In genomic region chr15:84982301-84982920, GRCh38 we compare ENCODE assay signal across 1 cellular context.
A peak's percentile ranks its signal among the peaks of the same experiment; 100 is the strongest.
TF ChIP-seq lines count a peak whose summit lies in the region.

No MANE protein-coding gene starts in this region.

TF ChIP-seq in K562, 482 proteins besides CTCF, POLR2A, EP300 and RAD21 (continued from another document and continues in another):
- TF ChIP-seq ARID3A (IDR thresholded peaks at IDR 0.05; ENCODE audit: borderline replicate concordance, low read depth, low read length) = no peak
- TF ChIP-seq SMAD2 (IDR thresholded peaks at IDR 0.05; ENCODE audit: low read depth, low read length) = no peak
- no peak for TF ChIP-seq ELF4 (CRISPR knock-in tag; IDR thresholded peaks at IDR 0.05)
- TF ChIP-seq KDM2B (CRISPR knock-in tag; IDR thresholded peaks at IDR 0.05) = 0 out of 2 replicates have a peak, but pooled peaks have one; percentile 11
- 0 out of 2 replicates have a peak, but pooled peaks have one; percentile 13 for TF ChIP-seq TEAD2 (tag; IDR thresholded peaks at IDR 0.05)
- no peak for TF ChIP-seq CHCHD3 (CRISPR knock-in tag; IDR thresholded peaks at IDR 0.05)
- no peak for TF ChIP-seq ZNF830 (CRISPR knock-in tag; IDR thresholded peaks at IDR 0.05)
- TF ChIP-seq TEAD1 (CRISPR knock-in tag; IDR thresholded peaks at IDR 0.05) = no peak
- TF ChIP-seq NFIC (IDR thresholded peaks at IDR 0.05) = peak; percentile 53
- no peak for TF ChIP-seq GABPB2 (CRISPR knock-in tag; conservative IDR thresholded peaks at IDR 0.05)
- no peak for TF ChIP-seq PTRF (tag; IDR thresholded peaks at IDR 0.05)
- TF ChIP-seq, protein P1, sequence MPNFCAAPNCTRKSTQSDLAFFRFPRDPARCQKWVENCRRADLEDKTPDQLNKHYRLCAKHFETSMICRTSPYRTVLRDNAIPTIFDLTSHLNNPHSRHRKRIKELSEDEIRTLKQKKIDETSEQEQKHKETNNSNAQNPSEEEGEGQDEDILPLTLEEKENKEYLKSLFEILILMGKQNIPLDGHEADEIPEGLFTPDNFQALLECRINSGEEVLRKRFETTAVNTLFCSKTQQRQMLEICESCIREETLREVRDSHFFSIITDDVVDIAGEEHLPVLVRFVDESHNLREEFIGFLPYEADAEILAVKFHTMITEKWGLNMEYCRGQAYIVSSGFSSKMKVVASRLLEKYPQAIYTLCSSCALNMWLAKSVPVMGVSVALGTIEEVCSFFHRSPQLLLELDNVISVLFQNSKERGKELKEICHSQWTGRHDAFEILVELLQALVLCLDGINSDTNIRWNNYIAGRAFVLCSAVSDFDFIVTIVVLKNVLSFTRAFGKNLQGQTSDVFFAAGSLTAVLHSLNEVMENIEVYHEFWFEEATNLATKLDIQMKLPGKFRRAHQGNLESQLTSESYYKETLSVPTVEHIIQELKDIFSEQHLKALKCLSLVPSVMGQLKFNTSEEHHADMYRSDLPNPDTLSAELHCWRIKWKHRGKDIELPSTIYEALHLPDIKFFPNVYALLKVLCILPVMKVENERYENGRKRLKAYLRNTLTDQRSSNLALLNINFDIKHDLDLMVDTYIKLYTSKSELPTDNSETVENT (CRISPR knock-in tag; IDR thresholded peaks at IDR 0.05) = no peak
- no peak for TF ChIP-seq ZNF133 (CRISPR knock-in tag; IDR thresholded peaks at IDR 0.05)
- TF ChIP-seq SAFB2 (IDR thresholded peaks at IDR 0.05; ENCODE audit: borderline replicate concordance, low read depth, low read length, severe bottlenecking) = no peak
- no peak for TF ChIP-seq ZBTB12 (CRISPR knock-in tag; IDR thresholded peaks at IDR 0.05)
- TF ChIP-seq ILK (tag; IDR thresholded peaks at IDR 0.05; ENCODE audit: borderline replicate concordance, low read depth) = no peak
- no peak for TF ChIP-seq FOXA1 (IDR thresholded peaks at IDR 0.05; ENCODE audit: borderline replicate concordance)
- TF ChIP-seq FOXK2 (conservative IDR thresholded peaks at IDR 0.05 in 1 of 2, IDR thresholded peaks at IDR 0.05 in 1 of 2; ENCODE audit: low read depth in 2 of 2) = no peak
- no peak for TF ChIP-seq SOX6 (IDR thresholded peaks at IDR 0.05)
- TF ChIP-seq PYGO2 (tag; IDR thresholded peaks at IDR 0.05) = no peak
- TF ChIP-seq ZNF444 (CRISPR knock-in tag; IDR thresholded peaks at IDR 0.05) = no peak
- no peak for TF ChIP-seq ELF2 (CRISPR knock-in tag; IDR thresholded peaks at IDR 0.05)
- TF ChIP-seq ZC3H11A (IDR thresholded peaks at IDR 0.05; ENCODE audit: low read depth, low read length) = no peak
- TF ChIP-seq NR2C2 (CRISPR knock-in tag; IDR thresholded peaks at IDR 0.05) = no peak
- TF ChIP-seq NR2C2 (tag; IDR thresholded peaks at IDR 0.05) = no peak
- TF ChIP-seq, protein P2, sequence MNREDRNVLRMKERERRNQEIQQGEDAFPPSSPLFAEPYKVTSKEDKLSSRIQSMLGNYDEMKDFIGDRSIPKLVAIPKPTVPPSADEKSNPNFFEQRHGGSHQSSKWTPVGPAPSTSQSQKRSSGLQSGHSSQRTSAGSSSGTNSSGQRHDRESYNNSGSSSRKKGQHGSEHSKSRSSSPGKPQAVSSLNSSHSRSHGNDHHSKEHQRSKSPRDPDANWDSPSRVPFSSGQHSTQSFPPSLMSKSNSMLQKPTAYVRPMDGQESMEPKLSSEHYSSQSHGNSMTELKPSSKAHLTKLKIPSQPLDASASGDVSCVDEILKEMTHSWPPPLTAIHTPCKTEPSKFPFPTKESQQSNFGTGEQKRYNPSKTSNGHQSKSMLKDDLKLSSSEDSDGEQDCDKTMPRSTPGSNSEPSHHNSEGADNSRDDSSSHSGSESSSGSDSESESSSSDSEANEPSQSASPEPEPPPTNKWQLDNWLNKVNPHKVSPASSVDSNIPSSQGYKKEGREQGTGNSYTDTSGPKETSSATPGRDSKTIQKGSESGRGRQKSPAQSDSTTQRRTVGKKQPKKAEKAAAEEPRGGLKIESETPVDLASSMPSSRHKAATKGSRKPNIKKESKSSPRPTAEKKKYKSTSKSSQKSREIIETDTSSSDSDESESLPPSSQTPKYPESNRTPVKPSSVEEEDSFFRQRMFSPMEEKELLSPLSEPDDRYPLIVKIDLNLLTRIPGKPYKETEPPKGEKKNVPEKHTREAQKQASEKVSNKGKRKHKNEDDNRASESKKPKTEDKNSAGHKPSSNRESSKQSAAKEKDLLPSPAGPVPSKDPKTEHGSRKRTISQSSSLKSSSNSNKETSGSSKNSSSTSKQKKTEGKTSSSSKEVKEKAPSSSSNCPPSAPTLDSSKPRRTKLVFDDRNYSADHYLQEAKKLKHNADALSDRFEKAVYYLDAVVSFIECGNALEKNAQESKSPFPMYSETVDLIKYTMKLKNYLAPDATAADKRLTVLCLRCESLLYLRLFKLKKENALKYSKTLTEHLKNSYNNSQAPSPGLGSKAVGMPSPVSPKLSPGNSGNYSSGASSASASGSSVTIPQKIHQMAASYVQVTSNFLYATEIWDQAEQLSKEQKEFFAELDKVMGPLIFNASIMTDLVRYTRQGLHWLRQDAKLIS (CRISPR knock-in tag; IDR thresholded peaks at IDR 0.05) = no peak
- no peak for TF ChIP-seq MIER1 (IDR thresholded peaks at IDR 0.05; ENCODE audit: low read depth)
- no peak for TF ChIP-seq CREB1 (IDR thresholded peaks at IDR 0.05)
- TF ChIP-seq CREB1 (CRISPR knock-in tag; IDR thresholded peaks at IDR 0.05) = no peak
- TF ChIP-seq NCOA4 (IDR thresholded peaks at IDR 0.05; ENCODE audit: partially characterized antibody) = no peak
- no peak for TF ChIP-seq MED1 (CRISPR knock-in tag; IDR thresholded peaks at IDR 0.05; ENCODE audit: borderline replicate concordance)
- TF ChIP-seq KHSRP (IDR thresholded peaks at IDR 0.05) = no peak
- TF ChIP-seq SMC3 (conservative IDR thresholded peaks at IDR 0.05; ENCODE audit: insufficient read depth, low read depth, low read length) = no peak
- TF ChIP-seq NR1H2 (CRISPR knock-in tag; IDR thresholded peaks at IDR 0.05) = no peak
- TF ChIP-seq, protein P3, sequence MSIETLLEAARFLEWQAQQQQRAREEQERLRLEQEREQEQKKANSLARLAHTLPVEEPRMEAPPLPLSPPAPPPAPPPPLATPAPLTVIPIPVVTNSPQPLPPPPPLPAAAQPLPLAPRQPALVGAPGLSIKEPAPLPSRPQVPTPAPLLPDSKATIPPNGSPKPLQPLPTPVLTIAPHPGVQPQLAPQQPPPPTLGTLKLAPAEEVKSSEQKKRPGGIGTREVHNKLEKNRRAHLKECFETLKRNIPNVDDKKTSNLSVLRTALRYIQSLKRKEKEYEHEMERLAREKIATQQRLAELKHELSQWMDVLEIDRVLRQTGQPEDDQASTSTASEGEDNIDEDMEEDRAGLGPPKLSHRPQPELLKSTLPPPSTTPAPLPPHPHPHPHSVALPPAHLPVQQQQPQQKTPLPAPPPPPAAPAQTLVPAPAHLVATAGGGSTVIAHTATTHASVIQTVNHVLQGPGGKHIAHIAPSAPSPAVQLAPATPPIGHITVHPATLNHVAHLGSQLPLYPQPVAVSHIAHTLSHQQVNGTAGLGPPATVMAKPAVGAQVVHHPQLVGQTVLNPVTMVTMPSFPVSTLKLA (conservative IDR thresholded peaks at IDR 0.05) = peak; percentile 44 to 59; a peak in 3 of 4 replicates
- no peak for TF ChIP-seq BRD9 (IDR thresholded peaks at IDR 0.05; ENCODE audit: low read depth, partially characterized antibody)
- TF ChIP-seq, protein P4, sequence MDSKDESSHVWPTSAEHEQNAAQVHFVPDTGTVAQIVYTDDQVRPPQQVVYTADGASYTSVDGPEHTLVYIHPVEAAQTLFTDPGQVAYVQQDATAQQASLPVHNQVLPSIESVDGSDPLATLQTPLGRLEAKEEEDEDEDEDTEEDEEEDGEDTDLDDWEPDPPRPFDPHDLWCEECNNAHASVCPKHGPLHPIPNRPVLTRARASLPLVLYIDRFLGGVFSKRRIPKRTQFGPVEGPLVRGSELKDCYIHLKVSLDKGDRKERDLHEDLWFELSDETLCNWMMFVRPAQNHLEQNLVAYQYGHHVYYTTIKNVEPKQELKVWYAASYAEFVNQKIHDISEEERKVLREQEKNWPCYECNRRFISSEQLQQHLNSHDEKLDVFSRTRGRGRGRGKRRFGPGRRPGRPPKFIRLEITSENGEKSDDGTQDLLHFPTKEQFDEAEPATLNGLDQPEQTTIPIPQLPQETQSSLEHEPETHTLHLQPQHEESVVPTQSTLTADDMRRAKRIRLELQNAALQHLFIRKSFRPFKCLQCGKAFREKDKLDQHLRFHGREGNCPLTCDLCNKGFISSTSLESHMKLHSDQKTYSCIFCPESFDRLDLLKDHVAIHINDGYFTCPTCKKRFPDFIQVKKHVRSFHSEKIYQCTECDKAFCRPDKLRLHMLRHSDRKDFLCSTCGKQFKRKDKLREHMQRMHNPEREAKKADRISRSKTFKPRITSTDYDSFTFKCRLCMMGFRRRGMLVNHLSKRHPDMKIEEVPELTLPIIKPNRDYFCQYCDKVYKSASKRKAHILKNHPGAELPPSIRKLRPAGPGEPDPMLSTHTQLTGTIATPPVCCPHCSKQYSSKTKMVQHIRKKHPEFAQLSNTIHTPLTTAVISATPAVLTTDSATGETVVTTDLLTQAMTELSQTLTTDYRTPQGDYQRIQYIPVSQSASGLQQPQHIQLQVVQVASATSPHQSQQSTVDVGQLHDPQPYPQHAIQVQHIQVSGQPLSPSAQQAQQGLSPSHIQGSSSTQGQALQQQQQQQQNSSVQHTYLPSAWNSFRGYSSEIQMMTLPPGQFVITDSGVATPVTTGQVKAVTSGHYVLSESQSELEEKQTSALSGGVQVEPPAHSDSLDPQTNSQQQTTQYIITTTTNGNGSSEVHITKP (IDR thresholded peaks at IDR 0.05; ENCODE audit: partially characterized antibody) = no peak
- no peak for TF ChIP-seq IFI16 (CRISPR knock-in tag; IDR thresholded peaks at IDR 0.05)
- TF ChIP-seq E2F6 (IDR thresholded peaks at IDR 0.05; ENCODE audit: borderline replicate concordance in 1 of 2, extremely low read depth in 1 of 2, insufficient read depth in 1 of 2, insufficient read length in 1 of 2, low read depth in 1 of 2, low read length in 1 of 2, poor library complexity in 1 of 2, severe bottlenecking in 1 of 2) = peak in 1 of 2 experiments; percentile 40
- no peak for TF ChIP-seq JUN (IDR thresholded peaks at IDR 0.05; ENCODE audit: borderline replicate concordance, low read depth, low read length)
- no peak for TF ChIP-seq JUN (CRISPR knock-in tag; IDR thresholded peaks at IDR 0.05; ENCODE audit: borderline replicate concordance)
- no peak for TF ChIP-seq ZNF146 (CRISPR knock-in tag; IDR thresholded peaks at IDR 0.05; ENCODE audit: unreplicated experiment)
- no peak for TF ChIP-seq ZNF511 (CRISPR knock-in tag; IDR thresholded peaks at IDR 0.05)
- TF ChIP-seq KLF13 (tag; IDR thresholded peaks at IDR 0.05; ENCODE audit: borderline replicate concordance, low read depth) = no peak
- TF ChIP-seq MYC (IDR thresholded peaks at IDR 0.05; ENCODE audit: low read depth, low read length) = no peak
- no peak for TF ChIP-seq MYC (CRISPR knock-in tag; IDR thresholded peaks at IDR 0.05; ENCODE audit: borderline replicate concordance, low read depth)
- no peak for TF ChIP-seq ZNF217 (CRISPR knock-in tag; IDR thresholded peaks at IDR 0.05)
- no peak for TF ChIP-seq CBX8 (IDR thresholded peaks at IDR 0.05; ENCODE audit: borderline replicate concordance, extremely low read depth, low read depth, low read length, poor library complexity, severe bottlenecking)
- TF ChIP-seq TBP (optimal IDR thresholded peaks at IDR 0.05; ENCODE audit: low read depth, low read length) = peak; percentile 11
- TF ChIP-seq TCFL5 (CRISPR knock-in tag; conservative IDR thresholded peaks at IDR 0.05) = no peak
- no peak for TF ChIP-seq GTF2A2 (tag; IDR thresholded peaks at IDR 0.05)
- no peak for TF ChIP-seq MCM2 (IDR thresholded peaks at IDR 0.05; ENCODE audit: low read depth)
- TF ChIP-seq XRCC3 (IDR thresholded peaks at IDR 0.05) = no peak
- no peak for TF ChIP-seq ADNP (tag; IDR thresholded peaks at IDR 0.05)
- no peak for TF ChIP-seq SPI1 (IDR thresholded peaks at IDR 0.05; ENCODE audit: borderline replicate concordance, low read depth, low read length)
- no peak for TF ChIP-seq KLF10 (CRISPR knock-in tag; IDR thresholded peaks at IDR 0.05)
- TF ChIP-seq ZNF431 (CRISPR knock-in tag; IDR thresholded peaks at IDR 0.05) = no peak
- no peak for TF ChIP-seq FOXM1 (IDR thresholded peaks at IDR 0.05; ENCODE audit: low read depth)
- no peak for TF ChIP-seq FOXM1 (CRISPR knock-in tag; IDR thresholded peaks at IDR 0.05; ENCODE audit: low read depth)
